ENCODE assay signal across 8 cellular contexts in genomic region chr13:48505597-48506091, GRCh38. TPM values are rescaled to one million over a fixed set of nuclear protein-coding genes. Genes with fewer than 3 reads are reported as not detected.
DNase-seq lines count a peak whose midpoint lies in the region; ATAC-seq and TF ChIP-seq lines count a peak whose summit lies in the region.

No MANE protein-coding gene starts in this region.

- no peaks in the 10 kb centered on the region for H3K9me3 ChIP-seq in gastrocnemius medialis

- peak overlapping the region; percentile 71 to 74 (median 72) for H3K27ac ChIP-seq in gastrocnemius medialis

- H3K4me3 ChIP-seq in epithelial cell of esophagus (ENCODE audit: low read length) (no peak overlapping the region), gastrocnemius medialis (peak overlapping the region in 1 of 4 donors; percentile 14)

- DNase-seq in AML-193 (lab: John Stamatoyannopoulos, UW) (peak; percentile 95 to 98), GM19238 (ENCODE audit: insufficient read length, low spot score) (peak; percentile 25), UCSD-AML1 (lab: John Stamatoyannopoulos, UW; ENCODE audit: unreplicated experiment) (peak; percentile 42), epithelial cell of esophagus (ENCODE audit: low read depth) (peak; percentile 6), gastrocnemius medialis (peak; percentile 41 to 42), glomerular visceral epithelial cell (ENCODE audit: extremely low spot score) (no peak), DMS53 (lab: John Stamatoyannopoulos, UW) (no peak)

- in situ Hi-C loops in gastrocnemius medialis (cut with MboI; ENCODE audit: low sequenced_read_pairs in 4 of 4): no loop called here

- TF ChIP-seq CTCF in epithelial cell of esophagus (IDR thresholded peaks at IDR 0.05; ENCODE audit: insufficient read depth, low read depth, low read length, missing control alignments) (no peak), gastrocnemius medialis (IDR thresholded peaks at IDR 0.05 in 4 of 5, conservative IDR thresholded peaks at IDR 0.05 in 1 of 5) (no peak)

- H3K27me3 ChIP-seq in gastrocnemius medialis: no peaks in the 10 kb centered on the region

- H3K4me1 ChIP-seq in gastrocnemius medialis: peaks cover 4 to 13% of the 10 kb centered on the region in 2 donors

- no peak for TF ChIP-seq POLR2A in gastrocnemius medialis (IDR thresholded peaks at IDR 0.05)

- H3K36me3 ChIP-seq in gastrocnemius medialis: no peaks in the 10 kb centered on the region

- intact Hi-C loops in gastrocnemius medialis (cut with DNase I; ENCODE audit: low total_unique reads): no loop called here

- ATAC-seq in HG03175 (IDR thresholded peaks at IDR 0.05; ENCODE audit: unreplicated experiment): peak; percentile 72
- peak; percentile 65 to 69 for ATAC-seq in gastrocnemius medialis

RNA-seq across cellular contexts. Expression of gene RCBTB2, which starts 27.2 kb away (rescaled TPM):
- 1 to 10 TPM; 1.7 to 9.1 (median 7.6) TPM for total RNA-seq in gastrocnemius medialis

Comparison
In these comparisons a context has a peak if more than half of its experiments do, and no peak if none do; other contexts are left out.
1. DNase-seq: peak in AML-193 (2 of 2), GM19238 (single experiment), UCSD-AML1 (single experiment), epithelial cell of esophagus (single experiment) and gastrocnemius medialis (2 of 2); none in glomerular visceral epithelial cell (single experiment) and DMS53 (single experiment).